ENCODE assay signal across 1 cellular context in the genomic region with DNA sequence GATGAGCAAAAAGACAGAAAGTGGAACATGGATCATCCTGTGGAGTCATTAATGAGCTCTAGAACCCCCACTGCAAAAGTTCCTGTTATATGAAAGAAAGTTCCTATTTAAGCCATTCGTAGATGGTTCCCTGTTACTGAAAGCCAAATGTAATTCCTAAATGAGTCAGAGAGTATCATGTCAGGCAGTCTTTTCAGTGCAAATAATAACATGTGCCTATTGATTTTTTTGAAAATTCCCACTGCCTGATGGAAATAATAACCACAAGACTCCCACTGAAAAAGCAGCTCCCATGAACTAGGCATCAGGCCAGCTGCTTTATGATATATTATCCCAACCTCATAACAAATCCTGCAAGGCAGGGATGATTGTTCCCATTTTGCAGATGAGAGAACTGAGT.
TF ChIP-seq lines count a peak whose summit lies in the region.

No MANE protein-coding gene starts in this region.

TF ChIP-seq in HepG2, 621 proteins besides CTCF, POLR2A, EP300 and RAD21 (continued from another document):
- TF ChIP-seq, protein P1, sequence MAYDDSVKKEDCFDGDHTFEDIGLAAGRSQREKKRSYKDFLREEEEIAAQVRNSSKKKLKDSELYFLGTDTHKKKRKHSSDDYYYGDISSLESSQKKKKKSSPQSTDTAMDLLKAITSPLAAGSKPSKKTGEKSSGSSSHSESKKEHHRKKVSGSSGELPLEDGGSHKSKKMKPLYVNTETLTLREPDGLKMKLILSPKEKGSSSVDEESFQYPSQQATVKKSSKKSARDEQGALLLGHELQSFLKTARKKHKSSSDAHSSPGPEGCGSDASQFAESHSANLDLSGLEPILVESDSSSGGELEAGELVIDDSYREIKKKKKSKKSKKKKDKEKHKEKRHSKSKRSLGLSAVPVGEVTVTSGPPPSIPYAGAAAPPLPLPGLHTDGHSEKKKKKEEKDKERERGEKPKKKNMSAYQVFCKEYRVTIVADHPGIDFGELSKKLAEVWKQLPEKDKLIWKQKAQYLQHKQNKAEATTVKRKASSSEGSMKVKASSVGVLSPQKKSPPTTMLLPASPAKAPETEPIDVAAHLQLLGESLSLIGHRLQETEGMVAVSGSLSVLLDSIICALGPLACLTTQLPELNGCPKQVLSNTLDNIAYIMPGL (CRISPR knock-in tag; IDR thresholded peaks at IDR 0.05; ENCODE audit: borderline replicate concordance in 1 of 2, low read depth in 1 of 2): no peak
